ENCODE assay signal across 1 cellular context in the genomic region with DNA sequence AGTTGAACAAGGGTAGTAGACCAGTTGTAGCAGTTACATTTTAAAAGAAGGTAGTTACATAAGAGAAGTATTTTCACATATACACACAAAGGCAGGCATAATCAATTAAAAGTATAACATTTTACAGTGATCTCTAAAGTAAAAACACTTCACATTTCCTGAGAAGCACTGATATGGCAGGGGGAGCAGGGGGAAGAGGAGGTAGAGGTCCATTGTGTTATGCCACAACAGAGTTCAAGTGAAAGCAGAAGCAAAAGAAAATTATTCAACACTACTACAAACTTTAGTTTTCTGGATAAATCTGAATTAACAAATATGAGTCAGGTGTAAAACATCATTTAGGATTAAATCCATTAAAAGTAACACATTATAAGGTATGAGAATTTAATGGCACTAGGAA.
TF ChIP-seq lines count a peak whose summit lies in the region.

No MANE protein-coding gene starts in this region.

TF ChIP-seq in GM12878, 131 proteins besides CTCF, POLR2A, EP300 and RAD21:
- TF ChIP-seq HCFC1 (IDR thresholded peaks at IDR 0.05; ENCODE audit: low read length) (no peak), USF1 (IDR thresholded peaks at IDR 0.05; ENCODE audit: borderline replicate concordance, extremely low read length, insufficient read depth, low read depth, low read length) (no peak), NBN (IDR thresholded peaks at IDR 0.05) (no peak), MYC (IDR thresholded peaks at IDR 0.05; ENCODE audit: insufficient read depth, insufficient read length, insufficient replicate concordance, low read length, severe bottlenecking) (no peak), RBBP5 (conservative IDR thresholded peaks at IDR 0.05) (no peak), ZNF207 (IDR thresholded peaks at IDR 0.05; ENCODE audit: borderline replicate concordance) (no peak), JUND (IDR thresholded peaks at IDR 0.05; ENCODE audit: low read depth, low read length) (no peak), NR2F1 (conservative IDR thresholded peaks at IDR 0.05) (no peak), EED (IDR thresholded peaks at IDR 0.05; ENCODE audit: low read depth) (no peak), HDGF (IDR thresholded peaks at IDR 0.05) (no peak), ZBTB11 (CRISPR knock-in tag; IDR thresholded peaks at IDR 0.05) (no peak), SIN3A (IDR thresholded peaks at IDR 0.05; ENCODE audit: low read depth, low read length) (no peak)
